Comparison of ENCODE assay signal across 23 cellular contexts in genomic region chr22:17824452-17824851, GRCh38. TPM values are rescaled to one million over a fixed set of nuclear protein-coding genes. Genes with fewer than 3 reads are reported as not detected.
DNase-seq lines count a peak whose midpoint lies in the region; ATAC-seq and TF ChIP-seq lines count a peak whose summit lies in the region.
"Had no signal": no experiment of that assay in that cellular context is flagged by ENCODE, and none has a peak within 500 bp of the region (broad histone marks: within the 10 kb centered on the region; RNA-seq: fewer than 3 reads in every experiment).

No MANE protein-coding gene starts in this region.

- H3K27me3 Mint-ChIP-seq in stimulated activated naive B cell treated with anti-CD40 and anti-IgM and Interleukin-4, amounts not matched to agents 10 μg/mL and 1 μg/mL and 100 μg/mL, for 72 hours = no peaks in the 10 kb centered on the region
- H3K27me3 Mint-ChIP-seq: CD4-positive, CD25-positive, alpha-beta regulatory T cell had no signal

- H3K4me3 ChIP-seq in OCI-LY7 (ENCODE audit: low read depth, low read length, poor library complexity, severe bottlenecking) = no peak overlapping the region
- no peak overlapping the region for H3K4me3 ChIP-seq in left ventricle myocardium inferior
- H3K4me3 ChIP-seq in BE2C (ENCODE audit: low read depth, low read length) = no peak overlapping the region
- H3K4me3 ChIP-seq: A549, GM23338, HAP-1, SJCRH30 had no signal

- H3K4me2 ChIP-seq in OCI-LY7 (ENCODE audit: low read length) = no peak overlapping the region
- H3K4me2 ChIP-seq: A549, GM23338 had no signal

- no peak overlapping the region for H3K4me3 Mint-ChIP-seq in stimulated activated naive B cell treated with anti-CD40 and anti-IgM and Interleukin-4, amounts not matched to agents 10 μg/mL and 1 μg/mL and 100 μg/mL, for 72 hours
- H3K4me3 Mint-ChIP-seq: GM23338 had no signal

- H4K20me1 ChIP-seq in OCI-LY7 (ENCODE audit: insufficient read depth, low read length) = no peaks in the 10 kb centered on the region; the same call in 1 of the 2 replicates

- no peak for ATAC-seq in stimulated activated naive B cell treated with anti-CD40 and anti-IgM and Interleukin-4, amounts not matched to agents 10 μg/mL and 1 μg/mL and 100 μg/mL, for 72 hours (replicated peaks)
- no peak for ATAC-seq in GM19324 (IDR thresholded peaks at IDR 0.05; ENCODE audit: low FRiP score, unreplicated experiment)
- ATAC-seq: A549, GM23338, Panc1 had no signal

- no peaks in the 10 kb centered on the region for H3K9me2 ChIP-seq in OCI-LY7 (ENCODE audit: insufficient read depth, low read length)

- intact Hi-C loops in OCI-LY7 (cut with micrococcal nuclease; ENCODE audit: unreplicated experiment) (no loop called here), left ventricle myocardium inferior (cut with micrococcal nuclease) (no loop called here)

- H3K36me3 Mint-ChIP-seq in stimulated activated naive B cell treated with anti-CD40 and anti-IgM and Interleukin-4, amounts not matched to agents 10 μg/mL and 1 μg/mL and 100 μg/mL, for 72 hours = peaks cover 43 to 60% of the 10 kb centered on the region in 2 donors

- H3K4me1 Mint-ChIP-seq in stimulated activated naive B cell treated with anti-CD40 and anti-IgM and Interleukin-4, amounts not matched to agents 10 μg/mL and 1 μg/mL and 100 μg/mL, for 72 hours = peaks cover under 1 to 4% of the 10 kb centered on the region in 2 donors
- H3K4me1 Mint-ChIP-seq: CD4-positive, CD25-positive, alpha-beta regulatory T cell; GM23338 had no signal

- no peaks in the 10 kb centered on the region for H3K79me2 ChIP-seq in OCI-LY7 (ENCODE audit: insufficient read depth, low read depth, low read length)

- TF ChIP-seq CTCF in OCI-LY7 (conservative IDR thresholded peaks at IDR 0.05; ENCODE audit: low read length) (no peak), left ventricle myocardium inferior (IDR thresholded peaks at IDR 0.05; ENCODE audit: borderline replicate concordance) (no peak), BE2C (IDR thresholded peaks at IDR 0.05; ENCODE audit: low read depth, low read length) (no peak)

- H3K27ac ChIP-seq in OCI-LY7 (ENCODE audit: low read depth, low read length, poor library complexity, severe bottlenecking) (no peak overlapping the region), left ventricle myocardium inferior (replicated peaks) (peak overlapping the region; percentile 58)
- H3K27ac ChIP-seq: A549, HL-60, SJCRH30 had no signal

- CTCF ChIA-PET in OCI-LY7 (lab: Charles Lee; ENCODE audit: unreplicated experiment) = no interaction called here

- H3K27ac Mint-ChIP-seq in stimulated activated naive B cell treated with anti-CD40 and anti-IgM and Interleukin-4, amounts not matched to agents 10 μg/mL and 1 μg/mL and 100 μg/mL, for 72 hours = peak overlapping the region; percentile 72
- H3K27ac Mint-ChIP-seq: CD4-positive, CD25-positive, alpha-beta regulatory T cell; GM23338 had no signal

- POLR2A ChIA-PET in OCI-LY7 (lab: Charles Lee) = no interaction called here

- H3K27me3 ChIP-seq in left ventricle myocardium inferior (ENCODE audit: low read depth) (no peaks in the 10 kb centered on the region), BE2C (no peaks in the 10 kb centered on the region)
- H3K27me3 ChIP-seq: SJCRH30 had no signal

- H3K36me3 ChIP-seq in OCI-LY7 (ENCODE audit: insufficient read depth, low read length) = peaks cover 92% of the 10 kb centered on the region
- peaks cover 53% of the 10 kb centered on the region for H3K36me3 ChIP-seq in left ventricle myocardium inferior
- H3K36me3 ChIP-seq in BE2C = peaks cover 1% of the 10 kb centered on the region
- H3K36me3 ChIP-seq: SJCRH30 had no signal

- DNase-seq in OCI-LY7 (ENCODE audit: low spot score) (no peak), cerebellum (ENCODE audit: low spot score) (peak; percentile 71), left ventricle myocardium inferior (peak; percentile 53), BE2C (no peak), NCI-H146 treated with DMSO at 0.1 percent for 48 hours (lab: John Stamatoyannopoulos, UW; ENCODE audit: unreplicated experiment) (no peak)
- no peak for DNase-seq in stimulated activated naive B cell treated with anti-CD40 and anti-IgM and Interleukin-4, amounts not matched to agents 10 μg/mL and 1 μg/mL and 100 μg/mL, for 72 hours
- DNase-seq: Caco-2; CD4-positive, CD25-positive, alpha-beta regulatory T cell; DMS153; IMR-90; NCI-H1105; NCI-H146; NCI-H2029 treated with DMSO at 0.1 percent for 48 hours; NCI-H226; NCI-H510A treated with DMSO at 0.1 percent for 48 hours; NCI-H748 treated with DMSO at 0.1 percent for 48 hours; SJCRH30 had no signal

- H3K4me1 ChIP-seq in OCI-LY7 (ENCODE audit: insufficient read depth, low read length, poor library complexity, severe bottlenecking) (no peaks in the 10 kb centered on the region), left ventricle myocardium inferior (peaks cover 29% of the 10 kb centered on the region), BE2C (no peaks in the 10 kb centered on the region)
- H3K4me1 ChIP-seq: A549, Caco-2, HAP-1, SJCRH30 had no signal

- H2AFZ ChIP-seq in OCI-LY7 (ENCODE audit: low read length) = no peak overlapping the region
- H2AFZ ChIP-seq: GM23338 had no signal

- H3K9me3 ChIP-seq in OCI-LY7 (ENCODE audit: low read length) (no peaks in the 10 kb centered on the region), left ventricle myocardium inferior (replicated peaks) (no peaks in the 10 kb centered on the region), BE2C (no peaks in the 10 kb centered on the region)
- H3K9me3 ChIP-seq: A549, Caco-2, HAP-1, SJCRH30 had no signal

- H3K9me3 Mint-ChIP-seq in stimulated activated naive B cell treated with anti-CD40 and anti-IgM and Interleukin-4, amounts not matched to agents 10 μg/mL and 1 μg/mL and 100 μg/mL, for 72 hours = no peaks in the 10 kb centered on the region
- H3K9me3 Mint-ChIP-seq: CD4-positive, CD25-positive, alpha-beta regulatory T cell; GM23338 had no signal

- TSS peak; percentile 23 for BruUV-seq in OCI-LY7 (replicated peaks; lab: Mats Ljungman, UMichigan)

RNA-seq across cellular contexts. Expression of gene BID, which starts 50.2 kb away (rescaled TPM):
- 59.9 and 87.8 TPM in 2 replicates for total RNA-seq in OCI-LY7 (2014; rRNA removed; shearing (Covaris generic))
- total RNA-seq in OCI-LY7 (2022) (51.9 and 60.3 TPM in 2 replicates), cerebellum (19.2 TPM), left ventricle myocardium inferior (14.5 TPM)
- 55.8 TPM for polyA plus RNA-seq in BE2C (2012; ENCODE audit: insufficient read depth, insufficient read length, low read depth)

Comparison
In these comparisons a context has a peak if more than half of its experiments do, and no peak if none do; other contexts are left out.
1. DNase-seq: peak in cerebellum (single experiment) and left ventricle myocardium inferior (single experiment); none in OCI-LY7 (single experiment), stimulated activated naive B cell treated with anti-CD40 and anti-IgM and Interleukin-4, amounts not matched to agents 10 μg/mL and 1 μg/mL and 100 μg/mL, for 72 hours (single experiment), BE2C (single experiment) and NCI-H146 treated with DMSO at 0.1 percent for 48 hours (single experiment).